Comparison of ENCODE assay signal across 10 cellular contexts in the genomic region with DNA sequence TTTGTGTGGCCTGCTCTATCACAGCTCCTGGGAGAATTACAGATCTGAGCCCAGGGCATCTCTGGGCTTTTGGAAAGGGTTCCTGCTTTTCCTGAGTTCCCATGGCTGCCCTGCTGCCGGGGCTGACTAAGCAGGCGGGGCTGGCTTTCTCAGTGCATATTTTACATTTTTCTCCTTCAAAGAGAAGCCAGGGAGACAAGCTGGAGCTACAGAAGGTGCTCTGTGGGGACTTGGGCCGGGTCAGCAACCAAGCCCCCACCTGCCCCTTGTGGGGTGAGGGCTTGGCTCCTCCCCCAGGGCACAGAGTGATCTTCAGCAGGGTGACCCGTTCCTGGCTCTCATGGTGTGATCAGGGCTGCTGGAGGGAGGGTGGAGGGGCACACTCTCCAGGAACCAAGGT. TPM values are rescaled to one million over a fixed set of nuclear protein-coding genes. Genes with fewer than 3 reads are reported as not detected.
DNase-seq lines count a peak whose midpoint lies in the region; ATAC-seq and TF ChIP-seq lines count a peak whose summit lies in the region.
"Had no signal": no experiment of that assay in that cellular context is flagged by ENCODE, and none has a peak within 500 bp of the region (broad histone marks: within the 10 kb centered on the region; RNA-seq: fewer than 3 reads in every experiment).

No MANE protein-coding gene starts in this region.

- H3K27me3 ChIP-seq in breast epithelium (no peaks in the 10 kb centered on the region), stomach smooth muscle (ENCODE audit: control insufficient read depth in 1 of 2, insufficient read depth in 2 of 2, low read length in 2 of 2) (no peaks in the 10 kb centered on the region)

- TF ChIP-seq POLR2A in breast epithelium (IDR thresholded peaks at IDR 0.05), result no peak

- H3K4me3 ChIP-seq in breast epithelium, result no peak overlapping the region
- H3K4me3 ChIP-seq in stomach smooth muscle (ENCODE audit: low read length in 2 of 2), result peak overlapping the region in 1 of 2 donors; percentile 8

- peak overlapping the region; percentile 58 for H3K9ac ChIP-seq in stomach smooth muscle (ENCODE audit: low read length in 2 of 2)

- TF ChIP-seq CTCF in breast epithelium (IDR thresholded peaks at IDR 0.05), result no peak

- H3K4me1 ChIP-seq in breast epithelium (no peaks in the 10 kb centered on the region), stomach smooth muscle (ENCODE audit: control insufficient read depth, insufficient read depth, low read length) (peaks cover 41% of the 10 kb centered on the region)

- DNase-seq in HT1080 (ENCODE audit: low read depth) (peak; percentile 78), breast epithelium (ENCODE audit: low spot score in 2 of 2) (no peak), iris pigment epithelial cell (ENCODE audit: low read depth) (peak; percentile 68), caudate nucleus (lab: John Stamatoyannopoulos, UW) (no peak)
- no peak for DNase-seq in activated CD4-positive, alpha-beta T cell treated with anti-CD3 and anti-CD28 coated beads for 48 hours
- DNase-seq: GF-D8 had no signal

- ATAC-seq in GM19397 (IDR thresholded peaks at IDR 0.05; ENCODE audit: unreplicated experiment) (no peak), HG03571 (IDR thresholded peaks at IDR 0.05; ENCODE audit: unreplicated experiment) (no peak)
- ATAC-seq: T-cell had no signal

- H3K9me3 ChIP-seq in breast epithelium (no peaks in the 10 kb centered on the region), stomach smooth muscle (ENCODE audit: control insufficient read depth in 2 of 2, low read length in 2 of 2) (no peaks in the 10 kb centered on the region)

- no peaks in the 10 kb centered on the region for H3K36me3 ChIP-seq in breast epithelium
- peaks cover 9 to 16% of the 10 kb centered on the region in 2 donors for H3K36me3 ChIP-seq in stomach smooth muscle (ENCODE audit: control insufficient read depth in 2 of 2, insufficient read depth in 2 of 2, low read length in 2 of 2)

- intact Hi-C loops in breast epithelium (cut with DNase I; ENCODE audit: low total_unique reads), result loop anchor here (5.0 kb wide), 1 partner anchor 132 kb away; a partner anchor contains a TSS

- H3K27ac ChIP-seq in breast epithelium, result peak overlapping the region; percentile 16 to 43
- H3K27ac ChIP-seq in stomach smooth muscle (ENCODE audit: low read length), result peak overlapping the region; percentile 80
- no peak overlapping the region for H3K27ac ChIP-seq in caudate nucleus (ENCODE audit: low read depth, low read length)

RNA-seq across cellular contexts. Expression of a gene that starts 17.4 kb away (rescaled TPM):
- 6.6 and 16.8 TPM in 2 replicates for total RNA-seq in HT1080 (2014; rRNA removed; shearing (Covaris generic))
- 28.9 and 31.7 TPM in 2 replicates for polyA plus RNA-seq in HT1080 (2015; cell fraction: cytosol; rRNA removed)
- polyA plus RNA-seq in HT1080 (2015; cell fraction: nucleus; rRNA removed), result 137 and 138 TPM in 2 replicates
- 10 to 100 TPM; 32.0 to 43.6 (median 40.2) TPM for total RNA-seq in breast epithelium

Comparison
In these comparisons a context has a peak if more than half of its experiments do, and no peak if none do; other contexts are left out.
1. DNase-seq: peak in HT1080 (single experiment) and iris pigment epithelial cell (single experiment); none in breast epithelium (0 of 2), activated CD4-positive, alpha-beta T cell treated with anti-CD3 and anti-CD28 coated beads for 48 hours (single experiment) and caudate nucleus (0 of 61).